ENCODE assay signal across 8 cellular contexts in genomic region chr17:28718317-28718672, GRCh38. TPM values are rescaled to one million over a fixed set of nuclear protein-coding genes. Genes with fewer than 3 reads are reported as not detected.
DNase-seq lines count a peak whose midpoint lies in the region; ATAC-seq and TF ChIP-seq lines count a peak whose summit lies in the region.

No MANE protein-coding gene starts in this region.

- H3K9me3 Mint-ChIP-seq in brain, result peaks cover 0 to 2% (median 0%) of the 10 kb centered on the region in 5 experiments
- H3K9me3 Mint-ChIP-seq in memory B cell, result no peaks in the 10 kb centered on the region

- H3K9me3 ChIP-seq in heart right ventricle, result no peaks in the 10 kb centered on the region

- WGBS in heart right ventricle, 2 donors, result 34 to 49% methylated on average over 11 of the region's 11 CpGs
- WGBS in urinary bladder, result 15% methylated on average over 11 of the region's 11 CpGs

- intact Hi-C loops in heart right ventricle (cut with DNase I), result loop anchor here in 1 of 10 donors (5.0 kb wide), 1 partner anchor 71 kb away; the partner anchor contains the start of gene BLTP2
- intact Hi-C loops in left ventricle myocardium superior (cut with micrococcal nuclease), result no loop called here

- H3K36me3 Mint-ChIP-seq in brain, result peaks cover 57% of the 10 kb centered on the region
- peaks cover 13% of the 10 kb centered on the region for H3K36me3 Mint-ChIP-seq in memory B cell

- H3K36me3 ChIP-seq in heart right ventricle (peaks cover 0 to 49% (median 18%) of the 10 kb centered on the region in 9 donors), urinary bladder (ENCODE audit: insufficient read depth) (peaks cover 2% of the 10 kb centered on the region)

- TF ChIP-seq CTCF in heart right ventricle (IDR thresholded peaks at IDR 0.05) (no peak), brain (conservative IDR thresholded peaks at IDR 0.05) (no peak)

- DNase-seq in heart right ventricle, result no peak
- DNase-seq in left ventricle myocardium superior, result no peak
- no peak for DNase-seq in memory B cell (ENCODE audit: low spot score in 2 of 2)
- no peak for DNase-seq in putamen (ENCODE audit: low spot score)
- no peak for DNase-seq in mucosa of gallbladder (ENCODE audit: low spot score)

- peak overlapping the region; percentile 61 to 95 (median 90) for H3K27ac ChIP-seq in heart right ventricle
- peak overlapping the region; percentile 93 for H3K27ac ChIP-seq in urinary bladder (ENCODE audit: low read depth)

- peak overlapping the region in 9 of 10 donors; percentile 60 to 78 (median 66) for H3K4me3 ChIP-seq in heart right ventricle
- H3K4me3 ChIP-seq in urinary bladder (ENCODE audit: low read depth, low read length), result peak overlapping the region; percentile 69

- peaks cover 10% of the 10 kb centered on the region for H3K27me3 Mint-ChIP-seq in brain
- H3K27me3 Mint-ChIP-seq in memory B cell, result peaks cover 2% of the 10 kb centered on the region

- H3K4me1 ChIP-seq in heart right ventricle (peaks cover 17 to 65% (median 53%) of the 10 kb centered on the region in 9 donors), urinary bladder (ENCODE audit: insufficient read depth) (peaks cover 2% of the 10 kb centered on the region)

- peak overlapping the region; percentile 84 to 99 (median 97) for H3K27ac Mint-ChIP-seq in brain
- peak overlapping the region; percentile 93 for H3K27ac Mint-ChIP-seq in memory B cell

- H3K27me3 ChIP-seq in heart right ventricle, result peaks cover 0 to 13% (median 7%) of the 10 kb centered on the region in 7 donors

- peak overlapping the region; percentile 84 to 99 (median 91) for H3K4me3 Mint-ChIP-seq in brain
- peak overlapping the region; percentile 83 for H3K4me3 Mint-ChIP-seq in memory B cell

- peaks cover 62% of the 10 kb centered on the region for H3K4me1 Mint-ChIP-seq in brain
- H3K4me1 Mint-ChIP-seq in memory B cell, result peaks cover 28% of the 10 kb centered on the region

- ATAC-seq in heart right ventricle, result no peak
- ATAC-seq in left ventricle myocardium superior, result no peak
- no peak for ATAC-seq in memory B cell (ENCODE audit: low read depth)
- ATAC-seq in GM18517 (IDR thresholded peaks at IDR 0.05; ENCODE audit: unreplicated experiment), result no peak

RNA-seq across cellular contexts. Expression of gene RAB34, which starts 0.6 kb away (rescaled TPM):
- total RNA-seq in heart right ventricle (10 to 100 TPM in 7 of 10 donors, 1 to 10 TPM in 3; 7.0 to 25.0 (median 10.4) TPM), left ventricle myocardium superior (14.8 TPM), urinary bladder (63.7 TPM), mucosa of gallbladder (70.2 TPM)
- polyA plus RNA-seq in heart right ventricle (10 to 100 TPM; 25.2 to 37.3 TPM), brain (ENCODE audit: insufficient read depth, low read depth, low replicate concordance) (41.9 TPM), urinary bladder (170 TPM)

RNA-seq across cellular contexts. Expression of gene RPL23A, which starts 1.5 kb away (rescaled TPM):
- total RNA-seq in heart right ventricle, result 100 to 1,000 TPM; 807 to 986 (median 861) TPM
- 1,000 to 10,000 TPM in 1 of 2 donors, 100 to 1,000 TPM in 1; 300 to 1,566 TPM for polyA plus RNA-seq in heart right ventricle
- 918 TPM for total RNA-seq in left ventricle myocardium superior
- 1,609 TPM for polyA plus RNA-seq in brain (ENCODE audit: insufficient read depth, low read depth, low replicate concordance)
- total RNA-seq in urinary bladder, result 428 TPM
- 1,648 TPM for polyA plus RNA-seq in urinary bladder
- total RNA-seq in mucosa of gallbladder, result 1,157 TPM

RNA-seq across cellular contexts. Expression of gene PROCA1, which starts 6.6 kb away (rescaled TPM):
- total RNA-seq in heart right ventricle, result 1 to 10 TPM in 9 of 10 donors, under 1 TPM in 1; 0.76 to 2.1 (median 1.3) TPM
- 1 to 10 TPM in 1 of 2 donors, under 1 TPM in 1; 0.74 to 4.9 TPM for polyA plus RNA-seq in heart right ventricle
- 0.89 TPM for total RNA-seq in left ventricle myocardium superior
- polyA plus RNA-seq in brain (ENCODE audit: insufficient read depth, low read depth, low replicate concordance), result 8.8 TPM
- total RNA-seq in urinary bladder, result 1.7 TPM
- polyA plus RNA-seq in urinary bladder, result 1.8 TPM
- total RNA-seq in mucosa of gallbladder, result 4.5 TPM

RNA-seq across cellular contexts. Expression of gene TLCD1, which starts 7.7 kb away (rescaled TPM):
- total RNA-seq in heart right ventricle (1 to 10 TPM in 4 of 10 donors, under 1 TPM in 6; 0.36 to 1.8 (median 0.89) TPM), left ventricle myocardium superior (2.6 TPM), urinary bladder (1.7 TPM), mucosa of gallbladder (6.3 TPM)
- polyA plus RNA-seq in heart right ventricle (1 to 10 TPM; 3.4 to 9.3 TPM), brain (ENCODE audit: insufficient read depth, low read depth, low replicate concordance) (7.0 TPM), urinary bladder (5.1 TPM)

RNA-seq across cellular contexts. Expression of gene NEK8, which starts 10.3 kb away (rescaled TPM):
- total RNA-seq in heart right ventricle (1 to 10 TPM in 4 of 10 donors, under 1 TPM in 6; 0.38 to 2.8 (median 0.82) TPM), left ventricle myocardium superior (0.94 TPM), urinary bladder (3.2 TPM), mucosa of gallbladder (8.1 TPM)
- polyA plus RNA-seq in heart right ventricle (1 to 10 TPM; 1.1 to 1.8 TPM), brain (ENCODE audit: insufficient read depth, low read depth, low replicate concordance) (2.1 TPM), urinary bladder (2.1 TPM)
